8 cellular contexts compared by ENCODE assay signal in genomic region chr18:12278153-12278764, GRCh38. TPM values are rescaled to one million over a fixed set of nuclear protein-coding genes. Genes with fewer than 3 reads are reported as not detected.
DNase-seq lines count a peak whose midpoint lies in the region; FAIRE-seq and TF ChIP-seq lines count a peak whose summit lies in the region.

No MANE protein-coding gene starts in this region.

- H3K9me3 ChIP-seq in AG04450 (ENCODE audit: control insufficient read depth, insufficient read depth, low read length), result no peaks in the 10 kb centered on the region
- no peaks in the 10 kb centered on the region for H3K9me3 ChIP-seq in colonic mucosa
- no peaks in the 10 kb centered on the region for H3K9me3 ChIP-seq in muscle layer of duodenum (ENCODE audit: control insufficient read depth in 1 of 2, low read length in 2 of 2)

- TF ChIP-seq CTCF in AG04450 (IDR thresholded peaks at IDR 0.05; ENCODE audit: low read depth, low read length) (0 out of 2 replicates have a peak, but pooled peaks have one; percentile 5), LNCAP (IDR thresholded peaks at IDR 0.05) (peak; percentile 37), colonic mucosa (IDR thresholded peaks at IDR 0.05) (no peak), D721Med (IDR thresholded peaks at IDR 0.05; ENCODE audit: insufficient read depth, missing control alignments) (no peak)

- POLR2A ChIA-PET in AG04450 (lab: Yijun Ruan, JAX), result interaction anchor here (0.6 to 4.0 kb wide), 7 partner anchors 30 to 98 kb away, joined by 3 to 51 read pairs (median 6); partner anchors contain the start of genes AFG3L2 and TUBB6

- intact Hi-C loops in colonic mucosa (cut with DNase I), result no loop called here

- no peaks in the 10 kb centered on the region for H3K27me3 ChIP-seq in AG04450 (ENCODE audit: control insufficient read depth, insufficient read depth, low read length)
- no peaks in the 10 kb centered on the region for H3K27me3 ChIP-seq in colonic mucosa
- no peaks in the 10 kb centered on the region for H3K27me3 ChIP-seq in muscle layer of duodenum (ENCODE audit: low read depth, low read length)

- H3K4me3 ChIP-seq in AG04450 (ENCODE audit: low read depth, low read length) (peak overlapping the region; percentile 66), colonic mucosa (peak overlapping the region; percentile 8), muscle layer of duodenum (ENCODE audit: low read depth in 1 of 2, low read length in 2 of 2) (peak overlapping the region; percentile 52 to 56)

- CTCF ChIA-PET in AG04450 (lab: Charles Lee), result interaction anchor here (0.6 to 1.7 kb wide), 8 partner anchors 9 to 880 kb away, joined by 3 to 5 read pairs (median 3); partner anchors contain the start of gene TUBB6

- H3K9ac ChIP-seq in colonic mucosa (ENCODE audit: low read depth in 2 of 2, low read length in 2 of 2), result peak overlapping the region; percentile 39 to 67

- H3K4me1 ChIP-seq in colonic mucosa (no peaks in the 10 kb centered on the region), muscle layer of duodenum (ENCODE audit: control insufficient read depth in 1 of 2, insufficient read depth in 2 of 2, low read length in 2 of 2) (peaks cover 6 to 7% of the 10 kb centered on the region in 2 donors)

- no peak for DNase-seq in AG04450 (ENCODE audit: low read depth, low spot score)
- no peak for DNase-seq in colonic mucosa
- DNase-seq in kidney glomerular epithelial cell (lab: John Stamatoyannopoulos, UW), result no peak
- no peak for DNase-seq in H54 (ENCODE audit: insufficient read length, low spot score)
- DNase-seq in D721Med (ENCODE audit: insufficient read length, low spot score), result no peak
- DNase-seq in effector CD8-positive, alpha-beta T cell (lab: John Stamatoyannopoulos, UW), result no peak

- FAIRE-seq in H54 (lab: Jason Lieb, UNC) (no peak), D721Med (lab: Jason Lieb, UNC) (no peak)

- TF ChIP-seq POLR2A in H54 (IDR thresholded peaks at IDR 0.05; ENCODE audit: low read depth, low read length), result no peak

- H3K27ac ChIP-seq in AG04450 (ENCODE audit: low read depth, low read length), result peak overlapping the region; percentile 100
- peak overlapping the region; percentile 91 for H3K27ac ChIP-seq in colonic mucosa
- H3K27ac ChIP-seq in muscle layer of duodenum (ENCODE audit: low read length), result peak overlapping the region; percentile 99

- H3K36me3 ChIP-seq in colonic mucosa, result no peaks in the 10 kb centered on the region
- no peaks in the 10 kb centered on the region for H3K36me3 ChIP-seq in muscle layer of duodenum (ENCODE audit: control insufficient read depth in 1 of 2, insufficient read depth in 2 of 2, low read length in 2 of 2)

RNA-seq across cellular contexts. Expression of gene CIDEA, which starts 24.1 kb away (rescaled TPM):
- polyA plus RNA-seq in AG04450 (2011; rRNA removed), result 0.17 TPM in 1 of 2 replicates, not detected in the other
- polyA minus RNA-seq in AG04450 (2011; rRNA and poly(A)+ RNA removed), result not detected in 2 replicates
- total RNA-seq in colonic mucosa, result not detected

RNA-seq across cellular contexts. Expression of gene TUBB6, which starts 29.8 kb away (rescaled TPM):
- 398 and 553 TPM in 2 replicates for polyA plus RNA-seq in AG04450 (2011; rRNA removed)
- polyA minus RNA-seq in AG04450 (2011; rRNA and poly(A)+ RNA removed), result 339 and 474 TPM in 2 replicates
- total RNA-seq in colonic mucosa, result 10 to 100 TPM in 1 of 2 donors, 1 to 10 TPM in 1; 7.8 to 41.6 TPM

Comparison
In these comparisons a context has a peak if more than half of its experiments do, and no peak if none do; other contexts are left out.
1. H3K4me3 ChIP-seq: peak in every context shown above with its lines; median percentile 66 in AG04450; 54 in muscle layer of duodenum; 8 in colonic mucosa.
2. CTCF ChIP-seq: peak in AG04450 (single experiment) and LNCAP (single experiment); none in colonic mucosa (single experiment) and D721Med (single experiment).
3. Peak in every context shown above with its lines, with median percentiles within 50 percentile points of each other: H3K27ac ChIP-seq.